ENCODE assay signal across 27 cellular contexts in genomic region chr4:105432438-105432837, GRCh38.
"Had no signal": no experiment of that assay in that cellular context is flagged by ENCODE, and none has a peak within 500 bp of the region (broad histone marks: within the 10 kb centered on the region; RNA-seq: fewer than 3 reads in every experiment).

No MANE protein-coding gene starts in this region.

- H3K9me3 ChIP-seq: colonic mucosa, gastrocnemius medialis, gastroesophageal sphincter had no signal

- H3K4me3 ChIP-seq: colonic mucosa, coronary artery, dorsolateral prefrontal cortex, esophagus muscularis mucosa, esophagus squamous epithelium, gastrocnemius medialis, gastroesophageal sphincter, heart left ventricle, heart right ventricle had no signal

- H3K4me3 Mint-ChIP-seq: dendritic cell treated with granulocyte-macrophage colony-stimulating factor and Interleukin-4, amounts not matched to agents 40 ng/mL and 50 ng/mL, for 4 days; effector memory CD8-positive, alpha-beta T cell; endodermal cell had no signal

- H3K27me3 Mint-ChIP-seq: dendritic cell treated with granulocyte-macrophage colony-stimulating factor and Interleukin-4, amounts not matched to agents 40 ng/mL and 50 ng/mL, for 4 days; effector memory CD8-positive, alpha-beta T cell had no signal

- H3K27me3 ChIP-seq: colonic mucosa, dorsolateral prefrontal cortex, esophagus muscularis mucosa, esophagus squamous epithelium, foreskin keratinocyte, gastrocnemius medialis, gastroesophageal sphincter, heart left ventricle, heart right ventricle had no signal

- DNase-seq: colonic mucosa; cortex of kidney; dermis blood vessel endothelial cell; dorsolateral prefrontal cortex; effector CD4-positive, alpha-beta T cell; effector CD8-positive, alpha-beta T cell; effector memory CD4-positive, alpha-beta T cell; effector memory CD8-positive, alpha-beta T cell; endodermal cell; erythroblast; esophagus squamous epithelium; foreskin fibroblast; foreskin keratinocyte; foreskin melanocyte; gastrocnemius medialis; glutamatergic neuron; head of caudate nucleus; heart left ventricle; heart right ventricle had no signal

- H3K27ac ChIP-seq: colonic mucosa, coronary artery, dorsolateral prefrontal cortex, epithelial cell of prostate, esophagus muscularis mucosa, esophagus squamous epithelium, foreskin keratinocyte, gastrocnemius medialis, gastroesophageal sphincter, heart left ventricle, heart right ventricle had no signal

- FAIRE-seq: colon, endothelial cell of umbilical vein had no signal

- H3K4me1 ChIP-seq: colonic mucosa, esophagus muscularis mucosa, esophagus squamous epithelium, foreskin keratinocyte, gastroesophageal sphincter, heart left ventricle, heart right ventricle had no signal

- H3K36me3 ChIP-seq: colonic mucosa had no signal

- H3K4me1 Mint-ChIP-seq: endodermal cell had no signal

- H3K9me3 Mint-ChIP-seq: endodermal cell had no signal

- ATAC-seq: effector memory CD8-positive, alpha-beta T cell; esophagus mucosa; foreskin keratinocyte; gastrocnemius medialis; gastroesophageal sphincter; heart left ventricle; heart right ventricle had no signal

- H3K27ac Mint-ChIP-seq: dendritic cell treated with granulocyte-macrophage colony-stimulating factor and Interleukin-4, amounts not matched to agents 40 ng/mL and 50 ng/mL, for 4 days; effector memory CD8-positive, alpha-beta T cell; endodermal cell had no signal
